In the genomic region with DNA sequence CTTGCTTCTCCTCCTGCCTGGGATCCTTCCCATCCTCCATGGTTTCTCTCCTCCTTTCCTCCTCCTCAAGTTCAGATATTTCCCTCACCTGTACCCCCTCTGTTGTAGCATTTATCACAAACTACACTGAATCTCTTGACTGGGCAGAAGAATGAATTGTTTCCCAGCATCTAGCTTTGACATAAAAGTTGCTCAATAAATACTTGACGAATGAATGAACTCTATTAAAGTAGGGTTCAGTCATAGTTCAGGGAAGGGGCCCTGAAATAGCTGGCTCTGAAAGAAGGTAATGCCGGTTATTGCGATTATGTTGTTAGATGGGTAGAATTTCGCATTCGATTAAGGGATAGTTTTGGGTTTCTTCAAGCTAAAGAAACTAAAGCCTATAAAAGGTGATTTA, we compare ENCODE assay signal across 14 cellular contexts. TPM values are rescaled to one million over a fixed set of nuclear protein-coding genes. Genes with fewer than 3 reads are reported as not detected.
DNase-seq lines count a peak whose midpoint lies in the region; ATAC-seq, FAIRE-seq and TF ChIP-seq lines count a peak whose summit lies in the region.
"Had no signal": no experiment of that assay in that cellular context is flagged by ENCODE, and none has a peak within 500 bp of the region (broad histone marks: within the 10 kb centered on the region; RNA-seq: fewer than 3 reads in every experiment).

No MANE protein-coding gene starts in this region.

- H3K27me3 Mint-ChIP-seq in T-helper 2 cell treated with Interferon-gamma antibody and Interleukin-4, amounts not matched to agents 5 μg/mL and 100 μg/mL, for 36 hours (ENCODE audit: low read depth): no peaks in the 10 kb centered on the region
- H3K27me3 Mint-ChIP-seq in T-helper 17 cell: peaks cover 12% of the 10 kb centered on the region
- peaks cover 4% of the 10 kb centered on the region for H3K27me3 Mint-ChIP-seq in progenitor cell of endocrine pancreas

- H3K4me1 Mint-ChIP-seq in T-helper 2 cell treated with Interferon-gamma antibody and Interleukin-4, amounts not matched to agents 5 μg/mL and 100 μg/mL, for 36 hours (ENCODE audit: low read depth): peaks cover 44% of the 10 kb centered on the region
- peaks cover 46% of the 10 kb centered on the region for H3K4me1 Mint-ChIP-seq in T-helper 17 cell
- H3K4me1 Mint-ChIP-seq in progenitor cell of endocrine pancreas (ENCODE audit: low read depth): peaks cover 41% of the 10 kb centered on the region

- no peaks in the 10 kb centered on the region for H3K9me3 ChIP-seq in T-helper 17 cell (ENCODE audit: control insufficient read depth, low read length, poor library complexity, severe bottlenecking)

- no peak for TF ChIP-seq CTCF in epithelial cell of proximal tubule (conservative IDR thresholded peaks at IDR 0.05; ENCODE audit: low read depth, low read length)
- TF ChIP-seq CTCF in progenitor cell of endocrine pancreas (IDR thresholded peaks at IDR 0.05; ENCODE audit: unreplicated experiment): no peak

- peak overlapping the region; percentile 83 for H3K4me3 Mint-ChIP-seq in T-helper 2 cell treated with Interferon-gamma antibody and Interleukin-4, amounts not matched to agents 5 μg/mL and 100 μg/mL, for 36 hours
- peak overlapping the region; percentile 97 for H3K4me3 Mint-ChIP-seq in T-helper 17 cell
- peak overlapping the region; percentile 7 for H3K4me3 Mint-ChIP-seq in progenitor cell of endocrine pancreas (ENCODE audit: low read depth)

- peak overlapping the region; percentile 78 for H3K27ac Mint-ChIP-seq in T-helper 2 cell treated with Interferon-gamma antibody and Interleukin-4, amounts not matched to agents 5 μg/mL and 100 μg/mL, for 36 hours
- peak overlapping the region; percentile 98 for H3K27ac Mint-ChIP-seq in T-helper 17 cell
- peak overlapping the region; percentile 81 for H3K27ac Mint-ChIP-seq in progenitor cell of endocrine pancreas

- TF ChIP-seq POLR2A in GM12891 (IDR thresholded peaks at IDR 0.05; ENCODE audit: low read depth, low read length): no peak

- ATAC-seq in T-helper 17 cell (no peak), GM21737 (IDR thresholded peaks at IDR 0.05; ENCODE audit: unreplicated experiment) (no peak)

- H3K4me3 ChIP-seq in epithelial cell of proximal tubule (ENCODE audit: low read depth, low read length): peak overlapping the region; percentile 89

- no peak for DNase-seq in T-helper 2 cell treated with Interferon-gamma antibody and Interleukin-4, amounts not matched to agents 5 μg/mL and 100 μg/mL, for 36 hours (ENCODE audit: low spot score)
- DNase-seq in T-helper 2 cell (no peak), T-helper 17 cell (no peak), epithelial cell of proximal tubule (ENCODE audit: low read depth) (no peak), progenitor cell of endocrine pancreas (ENCODE audit: low spot score, unreplicated experiment) (no peak), ecto neural progenitor cell (ENCODE audit: low spot score) (no peak), GM12891 (ENCODE audit: insufficient read length, low spot score) (no peak)

- H3K9me3 Mint-ChIP-seq in T-helper 2 cell treated with Interferon-gamma antibody and Interleukin-4, amounts not matched to agents 5 μg/mL and 100 μg/mL, for 36 hours: no peaks in the 10 kb centered on the region
- no peaks in the 10 kb centered on the region for H3K9me3 Mint-ChIP-seq in progenitor cell of endocrine pancreas (ENCODE audit: low read depth)

- FAIRE-seq in GM12891 (lab: Jason Lieb, UNC): no peak
- FAIRE-seq: A204.1, GM18507, keratinocyte had no signal

- no peaks in the 10 kb centered on the region for H3K36me3 Mint-ChIP-seq in T-helper 2 cell treated with Interferon-gamma antibody and Interleukin-4, amounts not matched to agents 5 μg/mL and 100 μg/mL, for 36 hours (ENCODE audit: low read depth)
- H3K36me3 Mint-ChIP-seq in T-helper 17 cell (ENCODE audit: low read depth) (peaks cover 5% of the 10 kb centered on the region), progenitor cell of endocrine pancreas (ENCODE audit: insufficient read depth) (no peaks in the 10 kb centered on the region)

TF ChIP-seq in GM12891, 5 proteins besides CTCF, POLR2A, EP300 and RAD21:
- TF ChIP-seq TAF1 (IDR thresholded peaks at IDR 0.05; ENCODE audit: low read depth, low read length) (no peak), SPI1 (IDR thresholded peaks at IDR 0.05; ENCODE audit: low read depth, low read length) (no peak), PAX5 (IDR thresholded peaks at IDR 0.05; ENCODE audit: insufficient read depth, low read length, severe bottlenecking) (no peak), POLR2AphosphoS5 (IDR thresholded peaks at IDR 0.05; ENCODE audit: low read depth, low read length) (no peak), POU2F2 (IDR thresholded peaks at IDR 0.05; ENCODE audit: low read depth, low read length) (no peak)

RNA-seq across cellular contexts. Expression of gene CPD, which starts 1.2 kb away (rescaled TPM):
- 10 to 100 TPM; 34.3 to 43.1 TPM for total RNA-seq in T-helper 17 cell
- 49.7 and 124 TPM in 2 replicates for total RNA-seq in epithelial cell of proximal tubule
- total RNA-seq in progenitor cell of endocrine pancreas: 123 and 124 TPM in 2 replicates
- 3.3 TPM for polyA plus RNA-seq in GM12891 (2012; ENCODE audit: low read depth, missing spikeins)

RNA-seq across cellular contexts. Expression of gene TMIGD1, which starts 43.7 kb away (rescaled TPM):
- total RNA-seq in T-helper 17 cell (not detected), epithelial cell of proximal tubule (not detected in 2 replicates), progenitor cell of endocrine pancreas (not detected in 2 replicates)
- polyA plus RNA-seq in GM12891 (2012; ENCODE audit: low read depth, missing spikeins): not detected
- total RNA-seq: cardiac muscle cell, fibroblast of lung, omental fat pad had no signal
- polyA plus RNA-seq: cardiac muscle cell, fibroblast of lung, keratinocyte had no signal

Comparison
In these comparisons a context has a peak if more than half of its experiments do, and no peak if none do; other contexts are left out.
1. H3K4me3 Mint-ChIP-seq: peak in every context shown above with its lines; median percentile 97 in T-helper 17 cell; 83 in T-helper 2 cell treated with Interferon-gamma antibody and Interleukin-4, amounts not matched to agents 5 μg/mL and 100 μg/mL, for 36 hours; 7 in progenitor cell of endocrine pancreas.